8 cellular contexts compared by ENCODE assay signal in genomic region chr6:3251462-3252314, GRCh38. TPM values are rescaled to one million over a fixed set of nuclear protein-coding genes. Genes with fewer than 3 reads are reported as not detected.
DNase-seq lines count a peak whose midpoint lies in the region; ATAC-seq and TF ChIP-seq lines count a peak whose summit lies in the region.

No MANE protein-coding gene starts in this region.

- 3 to 34% methylated on average over 10 to 20 of the region's 20 CpGs for WGBS in endodermal cell (ENCODE audit: insufficient coverage in 1 of 2, insufficient read length in 1 of 2), 2 experiments

- H3K4me1 ChIP-seq in endodermal cell (ENCODE audit: control insufficient read depth, insufficient read depth, low read length) = peaks cover 20% of the 10 kb centered on the region

- CTCF ChIA-PET in AG04450 (lab: Charles Lee) = interaction anchor here (0.5 to 6.8 kb wide), 42 partner anchors 9 to 727 kb away, joined by 3 to 119 read pairs (median 4); partner anchors contain the start of genes BPHL, RIPK1 and TUBB2A

- peaks cover 32% of the 10 kb centered on the region for H3K4me1 Mint-ChIP-seq in endodermal cell

- TF ChIP-seq CTCF in AG04450 (IDR thresholded peaks at IDR 0.05; ENCODE audit: low read depth, low read length) (peak; percentile 99), endodermal cell (conservative IDR thresholded peaks at IDR 0.05) (peak; percentile 98)

- H3K4me3 ChIP-seq in AG04450 (ENCODE audit: low read depth, low read length) (no peak overlapping the region), endodermal cell (ENCODE audit: low read length) (no peak overlapping the region)

- no peaks in the 10 kb centered on the region for H3K36me3 ChIP-seq in endodermal cell (ENCODE audit: control insufficient read depth, insufficient read depth, low read length)

- DNase-seq in AG04450 (ENCODE audit: low read depth, low spot score) = peak; percentile 42
- DNase-seq in HT-29 (ENCODE audit: low spot score) = peak; percentile 91
- peak; percentile 50 for DNase-seq in NK-92 treated with Interleukin-12 subunit alpha and Interleukin-12 subunit beta, amount 100 ng/mL, for 24 hours (lab: John Stamatoyannopoulos, UW)
- peak; percentile 91 for DNase-seq in activated CD8-positive, alpha-beta memory T cell treated with anti-CD3 and anti-CD28 coated beads for 24 hours
- peak; percentile 97 for DNase-seq in endodermal cell
- DNase-seq in middle frontal gyrus (ENCODE audit: extremely low spot score, low spot score) = peak; percentile 86
- peak; percentile 61 to 71 for DNase-seq in stimulated activated CD8-positive, alpha-beta memory T cell treated with anti-CD3 and anti-CD28 coated beads, Interleukin-4, amount 100 ng/mL, for 1 hour (ENCODE audit: low read depth in 2 of 2, low spot score in 1 of 2)

- H3K27ac Mint-ChIP-seq in endodermal cell = no peak overlapping the region

- ATAC-seq in GM18909 (IDR thresholded peaks at IDR 0.05; ENCODE audit: poor library complexity, unreplicated experiment) = peak; percentile 63

- H3K27me3 ChIP-seq in AG04450 (ENCODE audit: control insufficient read depth, insufficient read depth, low read length) = peaks cover 12% of the 10 kb centered on the region
- H3K27me3 ChIP-seq in endodermal cell (ENCODE audit: control insufficient read depth, insufficient read depth, low read length, poor library complexity, severe bottlenecking) = peaks cover 54% of the 10 kb centered on the region

- H3K27ac ChIP-seq in AG04450 (ENCODE audit: low read depth, low read length) (no peak overlapping the region), endodermal cell (ENCODE audit: low read depth, low read length) (no peak overlapping the region)

- H3K4me3 Mint-ChIP-seq in endodermal cell = no peak overlapping the region

- peaks cover 86% of the 10 kb centered on the region for H3K27me3 Mint-ChIP-seq in endodermal cell (ENCODE audit: insufficient read depth)

- POLR2A ChIA-PET in AG04450 (lab: Yijun Ruan, JAX) = interaction anchor here (0.6 to 2.7 kb wide), 4 partner anchors 55 to 252 kb away, joined by 3 to 16 read pairs (median 4); partner anchors contain the start of gene TUBB2A

- H3K36me3 Mint-ChIP-seq in endodermal cell (ENCODE audit: low read depth) = peaks cover 4% of the 10 kb centered on the region

- H3K9me3 Mint-ChIP-seq in endodermal cell = peaks cover 9% of the 10 kb centered on the region

- H3K9me3 ChIP-seq in AG04450 (ENCODE audit: control insufficient read depth, insufficient read depth, low read length) (peaks cover 4% of the 10 kb centered on the region; the same call in 1 of the 2 replicates), endodermal cell (ENCODE audit: control insufficient read depth, low read length) (no peaks in the 10 kb centered on the region)

- H3K9ac ChIP-seq in endodermal cell (ENCODE audit: extremely low read depth, low read length, poor library complexity, severe bottlenecking) = no peak overlapping the region

RNA-seq across cellular contexts. Expression of gene PSMG4, which starts 7.1 kb away (rescaled TPM):
- 15.3 and 15.8 TPM in 2 replicates for polyA plus RNA-seq in AG04450 (2011; rRNA removed)
- polyA minus RNA-seq in AG04450 (2011; rRNA and poly(A)+ RNA removed) = 9.1 and 11.5 TPM in 2 replicates
- 142 and 145 TPM in 2 replicates for total RNA-seq in HT-29 (2014; rRNA removed; shearing (Covaris generic))
- 10 to 100 TPM; 16.0 to 21.5 TPM for total RNA-seq in endodermal cell
- polyA plus RNA-seq in endodermal cell (2013, experiment 1 of 2) = 18.5 TPM
- polyA plus RNA-seq in endodermal cell (2013, experiment 2 of 2) = 18.2 TPM

RNA-seq across cellular contexts. Expression of gene TUBB2B, which starts 24.2 kb away (rescaled TPM):
- polyA plus RNA-seq in AG04450 (2011; rRNA removed) = 4.7 and 6.1 TPM in 2 replicates
- 4.6 and 10.3 TPM in 2 replicates for polyA minus RNA-seq in AG04450 (2011; rRNA and poly(A)+ RNA removed)
- total RNA-seq in HT-29 (2014; rRNA removed; shearing (Covaris generic)) = 1.7 and 2.5 TPM in 2 replicates
- total RNA-seq in endodermal cell = 100 to 1,000 TPM; 253 to 304 TPM
- 836 TPM for polyA plus RNA-seq in endodermal cell (2013, experiment 1 of 2)
- polyA plus RNA-seq in endodermal cell (2013, experiment 2 of 2) = 726 TPM

Comparison
In these comparisons a context has a peak if more than half of its experiments do, and no peak if none do; other contexts are left out.
1. DNase-seq: peak in every context shown above with its lines; median percentile 97 in endodermal cell; 91 in HT-29; 91 in activated CD8-positive, alpha-beta memory T cell treated with anti-CD3 and anti-CD28 coated beads for 24 hours; 86 in middle frontal gyrus; 66 in stimulated activated CD8-positive, alpha-beta memory T cell treated with anti-CD3 and anti-CD28 coated beads, Interleukin-4, amount 100 ng/mL, for 1 hour; 50 in NK-92 treated with Interleukin-12 subunit alpha and Interleukin-12 subunit beta, amount 100 ng/mL, for 24 hours; 42 in AG04450.
2. RNA of gene TUBB2B, which starts 24.2 kb away (total RNA-seq): 253 to 304 TPM in endodermal cell; 1.7 to 2.5 TPM in HT-29; every median in the first group is over 10 times any median in the second.